In genomic region chrX:132965461-132965860, GRCh38 we compare ENCODE assay signal across 9 cellular contexts. TPM values are rescaled to one million over a fixed set of nuclear protein-coding genes. Genes with fewer than 3 reads are reported as not detected.
"Had no signal": no experiment of that assay in that cellular context is flagged by ENCODE, and none has a peak within 500 bp of the region (broad histone marks: within the 10 kb centered on the region; RNA-seq: fewer than 3 reads in every experiment).

No MANE protein-coding gene starts in this region.

- H3K4me3 Mint-ChIP-seq: GM23338, H9, HFFc6 had no signal

- H3K27ac Mint-ChIP-seq: GM23338, H9, HFFc6 had no signal

- H3K27ac ChIP-seq: GM23248 had no signal

- H3K9me3 ChIP-seq: HAP-1 had no signal

- DNase-seq: GM23248, GOT3, H7, H9, HCEC 1CT, HFFc6 had no signal

- H3K4me3 ChIP-seq: GM23248, GM23338, HAP-1 had no signal

- ATAC-seq: GM23338, HCT116 had no signal

- H3K36me3 ChIP-seq: HAP-1 had no signal

- H3K9me3 Mint-ChIP-seq: GM23338, H9, HFFc6 had no signal

RNA-seq across cellular contexts. Expression of gene HS6ST2, which starts 7.0 kb away (rescaled TPM):
- total RNA-seq: GM23248, HFFc6 had no signal
